ENCODE assay signal across 8 cellular contexts in the genomic region with DNA sequence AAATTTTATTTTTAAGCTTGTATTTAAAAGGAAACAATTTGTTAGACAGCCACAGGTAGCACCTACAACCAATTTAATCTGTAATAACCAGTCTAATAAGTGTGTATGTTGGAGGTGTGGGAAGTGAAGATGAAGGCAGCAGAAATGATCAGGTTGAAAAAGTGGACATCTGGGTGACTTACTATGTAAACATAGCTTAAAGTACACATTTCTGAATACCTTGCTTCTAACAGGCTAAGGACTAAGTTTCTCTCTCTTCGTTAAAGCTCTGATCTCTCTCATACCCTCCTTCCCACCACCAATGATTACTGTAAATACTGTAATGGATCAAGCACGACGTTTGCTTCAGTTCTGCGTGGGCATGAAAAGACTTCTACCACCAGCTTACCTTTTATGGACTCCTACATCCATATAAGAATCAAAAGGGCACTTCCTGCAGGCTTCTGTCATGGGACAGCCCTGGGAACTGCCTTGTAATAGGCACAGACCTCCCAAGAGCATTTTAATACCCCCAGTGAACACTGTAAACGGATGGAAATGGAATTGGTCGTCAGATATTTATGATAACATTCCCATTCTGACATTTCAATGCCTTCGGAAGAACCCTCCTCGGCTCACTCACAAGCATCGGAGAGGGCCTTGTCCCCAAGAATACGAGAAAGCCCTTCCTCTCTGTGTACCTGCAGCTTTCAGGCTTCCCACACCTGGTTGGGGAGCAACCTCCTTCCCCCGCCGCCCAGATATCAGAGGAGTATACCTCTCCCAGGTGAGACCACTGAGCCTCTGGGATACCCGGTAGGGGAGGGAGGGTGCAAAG. TPM values are rescaled to one million over a fixed set of nuclear protein-coding genes. Genes with fewer than 3 reads are reported as not detected.
A peak's percentile ranks its signal among the peaks of the same experiment; 100 is the strongest.
DNase-seq lines count a peak whose midpoint lies in the region; ATAC-seq and TF ChIP-seq lines count a peak whose summit lies in the region.

No MANE protein-coding gene starts in this region.

- H3K4me3 Mint-ChIP-seq in activated naive CD8-positive, alpha-beta T cell treated with anti-CD3 and anti-CD28 coated beads for 36 hours: peak overlapping the region; percentile 99
- H3K4me3 Mint-ChIP-seq in stimulated activated naive B cell treated with anti-CD40 and anti-IgM and Interleukin-4, amounts not matched to agents 10 μg/mL and 1 μg/mL and 100 μg/mL, for 72 hours: peak overlapping the region; percentile 94 to 99

- peak overlapping the region; percentile 94 for H3K9ac ChIP-seq in iPS-20b (ENCODE audit: low read depth, low read length)

- H3K9me3 ChIP-seq in iPS-20b (ENCODE audit: insufficient read depth, low read depth, low read length): no peaks in the 10 kb centered on the region

- H3K27ac ChIP-seq in iPS-20b (ENCODE audit: low read length): peak overlapping the region; percentile 35

- TF ChIP-seq CTCF in GM10248 (IDR thresholded peaks at IDR 0.05; ENCODE audit: control extremely low read depth, extremely low read depth, low read depth, missing control alignments): no peak

- H3K27me3 ChIP-seq in iPS-20b (ENCODE audit: insufficient read depth, low read length): no peaks in the 10 kb centered on the region

- H3K9me3 Mint-ChIP-seq in activated naive CD8-positive, alpha-beta T cell treated with anti-CD3 and anti-CD28 coated beads for 36 hours: no peaks in the 10 kb centered on the region
- no peaks in the 10 kb centered on the region for H3K9me3 Mint-ChIP-seq in stimulated activated naive B cell treated with anti-CD40 and anti-IgM and Interleukin-4, amounts not matched to agents 10 μg/mL and 1 μg/mL and 100 μg/mL, for 72 hours

- peaks cover 4% of the 10 kb centered on the region for H3K36me3 Mint-ChIP-seq in activated naive CD8-positive, alpha-beta T cell treated with anti-CD3 and anti-CD28 coated beads for 36 hours
- peaks cover 8 to 19% of the 10 kb centered on the region in 2 donors for H3K36me3 Mint-ChIP-seq in stimulated activated naive B cell treated with anti-CD40 and anti-IgM and Interleukin-4, amounts not matched to agents 10 μg/mL and 1 μg/mL and 100 μg/mL, for 72 hours

- peaks cover 12% of the 10 kb centered on the region for H3K36me3 ChIP-seq in iPS-20b (ENCODE audit: insufficient read depth, low read depth, low read length)

- CTCF ChIA-PET in GM10248 (lab: Yijun Ruan, JAX): interaction anchor here (0.8 to 1.6 kb wide), 4 partner anchors 16 to 540 kb away, joined by 3 read pairs; no protein-coding TSS in a partner anchor

- H3K4me1 ChIP-seq in iPS-20b (ENCODE audit: insufficient read depth, low read length): peaks cover 5% of the 10 kb centered on the region; the same call in 1 of the 2 replicates

- peak; percentile 20 for ATAC-seq in HG03432 (IDR thresholded peaks at IDR 0.05; ENCODE audit: unreplicated experiment)
- peak; percentile 11 to 16 for ATAC-seq in stimulated activated naive B cell treated with anti-CD40 and anti-IgM and Interleukin-4, amounts not matched to agents 10 μg/mL and 1 μg/mL and 100 μg/mL, for 72 hours (replicated peaks)
- no peak for ATAC-seq in HG03108 (IDR thresholded peaks at IDR 0.05; ENCODE audit: unreplicated experiment)

- POLR2A ChIA-PET in GM10248 (lab: Yijun Ruan, JAX): no interaction called here

- H3K4me1 Mint-ChIP-seq in activated naive CD8-positive, alpha-beta T cell treated with anti-CD3 and anti-CD28 coated beads for 36 hours: peaks cover 26% of the 10 kb centered on the region
- H3K4me1 Mint-ChIP-seq in stimulated activated naive B cell treated with anti-CD40 and anti-IgM and Interleukin-4, amounts not matched to agents 10 μg/mL and 1 μg/mL and 100 μg/mL, for 72 hours: peaks cover 15 to 41% of the 10 kb centered on the region in 2 donors

- H3K27me3 Mint-ChIP-seq in activated naive CD8-positive, alpha-beta T cell treated with anti-CD3 and anti-CD28 coated beads for 36 hours: no peaks in the 10 kb centered on the region
- no peaks in the 10 kb centered on the region for H3K27me3 Mint-ChIP-seq in stimulated activated naive B cell treated with anti-CD40 and anti-IgM and Interleukin-4, amounts not matched to agents 10 μg/mL and 1 μg/mL and 100 μg/mL, for 72 hours

- peak; percentile 16 for DNase-seq in GM10248 (ENCODE audit: extremely low spot score)
- DNase-seq in activated naive CD8-positive, alpha-beta T cell treated with anti-CD3 and anti-CD28 coated beads for 36 hours: no peak
- DNase-seq in stimulated activated naive B cell treated with anti-CD40 and anti-IgM and Interleukin-4, amounts not matched to agents 10 μg/mL and 1 μg/mL and 100 μg/mL, for 72 hours: peak; percentile 4
- no peak for DNase-seq in GDM1 (lab: John Stamatoyannopoulos, UW)
- DNase-seq in central memory CD4-positive, alpha-beta T cell: no peak

- H3K4me3 ChIP-seq in iPS-20b (ENCODE audit: low read length): peak overlapping the region; percentile 91

- peak overlapping the region; percentile 94 for H3K27ac Mint-ChIP-seq in activated naive CD8-positive, alpha-beta T cell treated with anti-CD3 and anti-CD28 coated beads for 36 hours
- peak overlapping the region; percentile 99 for H3K27ac Mint-ChIP-seq in stimulated activated naive B cell treated with anti-CD40 and anti-IgM and Interleukin-4, amounts not matched to agents 10 μg/mL and 1 μg/mL and 100 μg/mL, for 72 hours

RNA-seq across cellular contexts. Expression of a gene that starts 0.7 kb away (rescaled TPM):
- 10 to 100 TPM; 34.4 to 36.7 TPM for total RNA-seq in activated naive CD8-positive, alpha-beta T cell treated with anti-CD3 and anti-CD28 coated beads for 36 hours

RNA-seq across cellular contexts. Expression of a gene that starts 19.6 kb away (rescaled TPM):
- 10 to 100 TPM; 21.9 to 24.6 TPM for total RNA-seq in activated naive CD8-positive, alpha-beta T cell treated with anti-CD3 and anti-CD28 coated beads for 36 hours

RNA-seq across cellular contexts. Expression of a gene that starts 32.6 kb away (rescaled TPM):
- under 1 TPM; 0.19 to 0.30 TPM for total RNA-seq in activated naive CD8-positive, alpha-beta T cell treated with anti-CD3 and anti-CD28 coated beads for 36 hours

Comparison
In these comparisons a context has a peak if more than half of its experiments do, and no peak if none do; other contexts are left out.
1. DNase-seq: peak in GM10248 (single experiment) and stimulated activated naive B cell treated with anti-CD40 and anti-IgM and Interleukin-4, amounts not matched to agents 10 μg/mL and 1 μg/mL and 100 μg/mL, for 72 hours (single experiment); none in activated naive CD8-positive, alpha-beta T cell treated with anti-CD3 and anti-CD28 coated beads for 36 hours (single experiment), GDM1 (single experiment) and central memory CD4-positive, alpha-beta T cell (single experiment).